ENCODE assay signal across 8 cellular contexts in genomic region chr11:130002846-130003716, GRCh38.
DNase-seq lines count a peak whose midpoint lies in the region; ATAC-seq lines count a peak whose summit lies in the region.

No MANE protein-coding gene starts in this region.

- no peaks in the 10 kb centered on the region for H3K9me3 Mint-ChIP-seq in activated naive CD4-positive, alpha-beta T cell treated with anti-CD3 and anti-CD28 coated beads, Interleukin-2, amount 50 U/mL, for 24 hours

- peak overlapping the region; percentile 98 for H3K9ac ChIP-seq in SK-N-MC (ENCODE audit: insufficient read length)

- peaks cover 46% of the 10 kb centered on the region for H3K4me1 Mint-ChIP-seq in activated naive CD4-positive, alpha-beta T cell treated with anti-CD3 and anti-CD28 coated beads, Interleukin-2, amount 50 U/mL, for 24 hours

- peak overlapping the region; percentile 98 for H3K4me3 Mint-ChIP-seq in activated naive CD4-positive, alpha-beta T cell treated with anti-CD3 and anti-CD28 coated beads, Interleukin-2, amount 50 U/mL, for 24 hours

- H3K4me3 ChIP-seq in GM08714 (ENCODE audit: low read length) (peak overlapping the region; percentile 82), SK-N-MC (peak overlapping the region; percentile 89)

- H3K27ac ChIP-seq in SK-N-MC: peak overlapping the region; percentile 100

- H3K27me3 Mint-ChIP-seq in activated naive CD4-positive, alpha-beta T cell treated with anti-CD3 and anti-CD28 coated beads, Interleukin-2, amount 50 U/mL, for 24 hours: no peaks in the 10 kb centered on the region

- peak; percentile 76 for ATAC-seq in HG02588 (IDR thresholded peaks at IDR 0.05; ENCODE audit: unreplicated experiment)

- H3K27ac Mint-ChIP-seq in activated naive CD4-positive, alpha-beta T cell treated with anti-CD3 and anti-CD28 coated beads, Interleukin-2, amount 50 U/mL, for 24 hours: peak overlapping the region; percentile 100

- H3K36me3 ChIP-seq in SK-N-MC (ENCODE audit: insufficient read depth, low read length): no peaks in the 10 kb centered on the region

- H3K36me3 Mint-ChIP-seq in activated naive CD4-positive, alpha-beta T cell treated with anti-CD3 and anti-CD28 coated beads, Interleukin-2, amount 50 U/mL, for 24 hours: peaks cover 2% of the 10 kb centered on the region

- H3K9me3 ChIP-seq in SK-N-MC (ENCODE audit: low read depth, low read length): no peaks in the 10 kb centered on the region

- peak; percentile 89 for DNase-seq in NCI-H1048 (lab: John Stamatoyannopoulos, UW)
- peak; percentile 98 for DNase-seq in SK-N-MC (ENCODE audit: low read depth, low spot score)
- peak; percentile 98 for DNase-seq in globus pallidus (ENCODE audit: low spot score)
- DNase-seq in non-pigmented ciliary epithelial cell (ENCODE audit: low read depth): peak; percentile 92
- DNase-seq in superior temporal gyrus (ENCODE audit: extremely low spot score): peak; percentile 99

Comparison
In these comparisons a context has a peak if more than half of its experiments do, and no peak if none do; other contexts are left out.
1. Peak in every context shown above with its lines: DNase-seq, ATAC-seq, H3K4me3 ChIP-seq and H3K27ac ChIP-seq.